Comparison of ENCODE assay signal across 25 cellular contexts in the genomic region with DNA sequence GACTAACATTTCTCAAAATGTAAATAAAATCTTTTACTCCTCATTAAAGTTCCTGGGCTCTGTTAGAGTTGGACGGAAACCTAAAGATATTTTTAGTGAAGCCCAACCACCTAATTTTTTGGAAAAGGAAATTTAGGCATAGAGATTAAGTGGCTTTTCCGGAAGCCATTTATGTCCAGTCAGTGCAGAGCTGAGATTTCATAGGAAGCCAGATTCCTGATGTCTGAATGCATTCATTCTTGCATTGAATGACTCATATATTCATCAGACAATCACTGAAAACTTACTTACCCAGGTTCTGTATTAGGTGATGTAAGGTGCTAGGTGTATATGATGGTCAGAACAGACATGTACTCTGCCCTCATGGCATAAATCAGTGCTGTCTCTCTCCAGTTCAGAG. TPM values are rescaled to one million over a fixed set of nuclear protein-coding genes. Genes with fewer than 3 reads are reported as not detected.
DNase-seq lines count a peak whose midpoint lies in the region; ATAC-seq and TF ChIP-seq lines count a peak whose summit lies in the region.
"Had no signal": no experiment of that assay in that cellular context is flagged by ENCODE, and none has a peak within 500 bp of the region (broad histone marks: within the 10 kb centered on the region; RNA-seq: fewer than 3 reads in every experiment).

No MANE protein-coding gene starts in this region.

- H3K9ac ChIP-seq in PC-3 (ENCODE audit: low read length): no peak overlapping the region
- no peak overlapping the region for H3K9ac ChIP-seq in neural cell (ENCODE audit: low read length)

- H3K27ac ChIP-seq in PC-3 (ENCODE audit: low read length) (peak overlapping the region; percentile 50), epithelial cell of prostate (peak overlapping the region; percentile 73), neural cell (ENCODE audit: low read length) (no peak overlapping the region)
- H3K27ac ChIP-seq: brain microvascular endothelial cell, Peyer's patch, tibial nerve had no signal

- H3K27me3 Mint-ChIP-seq in stimulated activated naive B cell treated with anti-CD40 and anti-IgM and Interleukin-4, amounts not matched to agents 10 μg/mL and 1 μg/mL and 100 μg/mL, for 72 hours: peaks cover 40 to 41% of the 10 kb centered on the region in 2 donors

- no peaks in the 10 kb centered on the region for H3K27me3 ChIP-seq in PC-3 (ENCODE audit: low read length)
- H3K27me3 ChIP-seq in neural cell (ENCODE audit: insufficient read depth, low read depth, low read length): no peaks in the 10 kb centered on the region
- H3K27me3 ChIP-seq: brain microvascular endothelial cell, esophagus muscularis mucosa, Peyer's patch, tibial nerve had no signal

- H3K4me1 ChIP-seq in PC-3 (ENCODE audit: insufficient read depth, low read length): peaks cover 23% of the 10 kb centered on the region

- no peaks in the 10 kb centered on the region for H3K79me2 ChIP-seq in PC-3 (ENCODE audit: low read length)
- H3K79me2 ChIP-seq in neural cell (replicated peaks; ENCODE audit: insufficient read depth, low read length): peaks cover 68% of the 10 kb centered on the region

- no peak for TF ChIP-seq RAD21 in neural cell (conservative IDR thresholded peaks at IDR 0.05)

- H3K27ac Mint-ChIP-seq in stimulated activated naive B cell treated with anti-CD40 and anti-IgM and Interleukin-4, amounts not matched to agents 10 μg/mL and 1 μg/mL and 100 μg/mL, for 72 hours: no peak overlapping the region
- H3K27ac Mint-ChIP-seq: activated naive CD8-positive, alpha-beta T cell; dendritic cell treated with granulocyte-macrophage colony-stimulating factor and Interleukin-4, amounts not matched to agents 40 ng/mL and 50 ng/mL, for 4 days; immature natural killer cell; naive B cell had no signal

- H3K36me3 Mint-ChIP-seq in stimulated activated naive B cell treated with anti-CD40 and anti-IgM and Interleukin-4, amounts not matched to agents 10 μg/mL and 1 μg/mL and 100 μg/mL, for 72 hours: no peaks in the 10 kb centered on the region
- H3K36me3 Mint-ChIP-seq: activated naive CD8-positive, alpha-beta T cell; naive B cell had no signal

- H3K4me3 ChIP-seq in PC-3 (ENCODE audit: low read length) (0 out of 2 replicates have a peak overlapping the region, but pooled peaks have one; percentile 19), neural cell (ENCODE audit: low read length) (peak overlapping the region; percentile 82)
- H3K4me3 ChIP-seq: heart right ventricle, Peyer's patch, tibial nerve had no signal

- H4K20me1 ChIP-seq in PC-3 (ENCODE audit: low read length): no peaks in the 10 kb centered on the region
- no peaks in the 10 kb centered on the region for H4K20me1 ChIP-seq in neural cell (ENCODE audit: insufficient read depth)

- no peaks in the 10 kb centered on the region for H3K36me3 ChIP-seq in PC-3 (ENCODE audit: low read depth, low read length)
- no peaks in the 10 kb centered on the region for H3K36me3 ChIP-seq in neural cell (ENCODE audit: insufficient read depth, low read length)
- H3K36me3 ChIP-seq: brain microvascular endothelial cell, esophagus muscularis mucosa, heart right ventricle, Peyer's patch, tibial nerve had no signal

- H3K9me3 ChIP-seq in PC-3 (ENCODE audit: low read length) (no peaks in the 10 kb centered on the region), neural cell (ENCODE audit: low read length) (no peaks in the 10 kb centered on the region)
- H3K9me3 ChIP-seq: esophagus muscularis mucosa, heart right ventricle, Peyer's patch, tibial nerve had no signal

- TF ChIP-seq EP300 in neural cell (conservative IDR thresholded peaks at IDR 0.05; ENCODE audit: poor library complexity, severe bottlenecking): no peak

- H3K9me2 ChIP-seq in PC-3 (replicated peaks; ENCODE audit: low read length) (no peaks in the 10 kb centered on the region), neural cell (ENCODE audit: insufficient read depth, low read length) (no peaks in the 10 kb centered on the region)

- intact Hi-C loops in PC-3 (cut with micrococcal nuclease): loop anchor here (2.0 kb wide), 1 partner anchor 64 kb away; no protein-coding TSS in a partner anchor

- H3K4me3 Mint-ChIP-seq in stimulated activated naive B cell treated with anti-CD40 and anti-IgM and Interleukin-4, amounts not matched to agents 10 μg/mL and 1 μg/mL and 100 μg/mL, for 72 hours: no peak overlapping the region
- H3K4me3 Mint-ChIP-seq: activated naive CD8-positive, alpha-beta T cell; dendritic cell treated with granulocyte-macrophage colony-stimulating factor and Interleukin-4, amounts not matched to agents 40 ng/mL and 50 ng/mL, for 4 days; immature natural killer cell; naive B cell had no signal

- H3K9me3 Mint-ChIP-seq in stimulated activated naive B cell treated with anti-CD40 and anti-IgM and Interleukin-4, amounts not matched to agents 10 μg/mL and 1 μg/mL and 100 μg/mL, for 72 hours: no peaks in the 10 kb centered on the region
- H3K9me3 Mint-ChIP-seq: dendritic cell treated with granulocyte-macrophage colony-stimulating factor and Interleukin-4, amounts not matched to agents 40 ng/mL and 50 ng/mL, for 4 days had no signal

- ATAC-seq in PC-3 (peak; percentile 62), HG02840 (IDR thresholded peaks at IDR 0.05; ENCODE audit: low FRiP score, unreplicated experiment) (no peak)
- ATAC-seq in stimulated activated naive B cell treated with anti-CD40 and anti-IgM and Interleukin-4, amounts not matched to agents 10 μg/mL and 1 μg/mL and 100 μg/mL, for 72 hours (replicated peaks): no peak
- ATAC-seq: activated CD4-positive, CD25-positive, alpha-beta regulatory T cell treated with anti-CD3 and anti-CD28 coated beads, Interleukin-2, amount 50 U/mL, for 24 hours had no signal

- POLR2A ChIA-PET in PC-3 (lab: Charles Lee; ENCODE audit: unreplicated experiment): interaction anchor here (0.6 kb wide), 2 partner anchors 11 to 128 kb away, joined by 3 to 11 read pairs; no protein-coding TSS in a partner anchor

- CTCF ChIA-PET in PC-3 (lab: Charles Lee): interaction anchor here (0.7 to 0.9 kb wide), 2 partner anchors 90 to 373 kb away, joined by 3 to 4 read pairs; no protein-coding TSS in a partner anchor

- no peak for TF ChIP-seq CTCF in PC-3 (conservative IDR thresholded peaks at IDR 0.05; ENCODE audit: low read depth, low read length)
- TF ChIP-seq CTCF in neural cell (IDR thresholded peaks at IDR 0.05; ENCODE audit: poor library complexity, severe bottlenecking): no peak

- peak overlapping the region; percentile 60 for H2AFZ ChIP-seq in PC-3 (ENCODE audit: low read length)
- H2AFZ ChIP-seq in neural cell (ENCODE audit: low read depth, low read length): no peak overlapping the region

- DNase-seq in EL (peak; percentile 8), PC-3 (peak; percentile 73), epithelial cell of prostate (ENCODE audit: low read depth, low spot score) (peak; percentile 43), dedifferentiated amniotic fluid mesenchymal stem cell (ENCODE audit: extremely low spot score) (no peak), T-helper 9 cell (no peak)
- DNase-seq in stimulated activated naive B cell treated with anti-CD40 and anti-IgM and Interleukin-4, amounts not matched to agents 10 μg/mL and 1 μg/mL and 100 μg/mL, for 72 hours: no peak
- DNase-seq: activated CD8-positive, alpha-beta memory T cell treated with anti-CD3 and anti-CD28 coated beads for 24 hours; brain microvascular endothelial cell; GOT3; heart right ventricle; immature natural killer cell; MM.1S; naive B cell; NCI-H774; Peyer's patch; stimulated activated CD4-positive, alpha-beta T cell treated with anti-CD3 and anti-CD28 coated beads, Interleukin-1b, Interleukin-23, amount 100 ng/mL, for 48 hours; stimulated activated naive CD4-positive, alpha-beta T cell treated with Interleukin-2 at 50 U/mL for 16 hours; T1000 had no signal

- H3K4me2 ChIP-seq in PC-3 (ENCODE audit: low read length) (peak overlapping the region; percentile 65), neural cell (ENCODE audit: low read length) (peak overlapping the region; percentile 57)

- BruUV-seq in PC-3 (replicated peaks; lab: Mats Ljungman, UMichigan): no TSS peak

- peaks cover 10 to 14% of the 10 kb centered on the region in 2 donors for H3K4me1 Mint-ChIP-seq in stimulated activated naive B cell treated with anti-CD40 and anti-IgM and Interleukin-4, amounts not matched to agents 10 μg/mL and 1 μg/mL and 100 μg/mL, for 72 hours

- H3F3A ChIP-seq in PC-3 (ENCODE audit: low read length, unreplicated experiment) (no peaks in the 10 kb centered on the region), neural cell (ENCODE audit: insufficient read depth, low read length, poor library complexity, severe bottlenecking) (no peaks in the 10 kb centered on the region)

TF ChIP-seq in neural cell, 6 proteins besides CTCF, POLR2A, EP300 and RAD21 (continues in another document):
- no peak for TF ChIP-seq MXI1 (conservative IDR thresholded peaks at IDR 0.05; ENCODE audit: poor library complexity, severe bottlenecking)
- TF ChIP-seq, protein P1, sequence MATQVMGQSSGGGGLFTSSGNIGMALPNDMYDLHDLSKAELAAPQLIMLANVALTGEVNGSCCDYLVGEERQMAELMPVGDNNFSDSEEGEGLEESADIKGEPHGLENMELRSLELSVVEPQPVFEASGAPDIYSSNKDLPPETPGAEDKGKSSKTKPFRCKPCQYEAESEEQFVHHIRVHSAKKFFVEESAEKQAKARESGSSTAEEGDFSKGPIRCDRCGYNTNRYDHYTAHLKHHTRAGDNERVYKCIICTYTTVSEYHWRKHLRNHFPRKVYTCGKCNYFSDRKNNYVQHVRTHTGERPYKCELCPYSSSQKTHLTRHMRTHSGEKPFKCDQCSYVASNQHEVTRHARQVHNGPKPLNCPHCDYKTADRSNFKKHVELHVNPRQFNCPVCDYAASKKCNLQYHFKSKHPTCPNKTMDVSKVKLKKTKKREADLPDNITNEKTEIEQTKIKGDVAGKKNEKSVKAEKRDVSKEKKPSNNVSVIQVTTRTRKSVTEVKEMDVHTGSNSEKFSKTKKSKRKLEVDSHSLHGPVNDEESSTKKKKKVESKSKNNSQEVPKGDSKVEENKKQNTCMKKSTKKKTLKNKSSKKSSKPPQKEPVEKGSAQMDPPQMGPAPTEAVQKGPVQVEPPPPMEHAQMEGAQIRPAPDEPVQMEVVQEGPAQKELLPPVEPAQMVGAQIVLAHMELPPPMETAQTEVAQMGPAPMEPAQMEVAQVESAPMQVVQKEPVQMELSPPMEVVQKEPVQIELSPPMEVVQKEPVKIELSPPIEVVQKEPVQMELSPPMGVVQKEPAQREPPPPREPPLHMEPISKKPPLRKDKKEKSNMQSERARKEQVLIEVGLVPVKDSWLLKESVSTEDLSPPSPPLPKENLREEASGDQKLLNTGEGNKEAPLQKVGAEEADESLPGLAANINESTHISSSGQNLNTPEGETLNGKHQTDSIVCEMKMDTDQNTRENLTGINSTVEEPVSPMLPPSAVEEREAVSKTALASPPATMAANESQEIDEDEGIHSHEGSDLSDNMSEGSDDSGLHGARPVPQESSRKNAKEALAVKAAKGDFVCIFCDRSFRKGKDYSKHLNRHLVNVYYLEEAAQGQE (IDR thresholded peaks at IDR 0.05; ENCODE audit: borderline replicate concordance): no peak
- no peak for TF ChIP-seq SMC3 (conservative IDR thresholded peaks at IDR 0.05; ENCODE audit: poor library complexity)
- TF ChIP-seq POLR2AphosphoS5 (IDR thresholded peaks at IDR 0.05): no peak
- no peak for TF ChIP-seq EZH2 (IDR thresholded peaks at IDR 0.05; ENCODE audit: borderline replicate concordance, insufficient read depth, low read length, poor library complexity, severe bottlenecking)

RNA-seq across cellular contexts. Expression of a gene that starts 4.0 kb away (rescaled TPM):
- total RNA-seq in PC-3 (2014; rRNA removed): 3.7 and 3.8 TPM in 2 replicates
- 22.7 and 25.3 TPM in 2 replicates for polyA plus RNA-seq in neural cell
- polyA minus RNA-seq in neural cell: 49.9 and 58.6 TPM in 2 replicates

Comparison
In these comparisons a context has a peak if more than half of its experiments do, and no peak if none do; other contexts are left out.
1. DNase-seq: peak in EL (single experiment), PC-3 (single experiment) and epithelial cell of prostate (single experiment); none in dedifferentiated amniotic fluid mesenchymal stem cell (single experiment), T-helper 9 cell (single experiment) and stimulated activated naive B cell treated with anti-CD40 and anti-IgM and Interleukin-4, amounts not matched to agents 10 μg/mL and 1 μg/mL and 100 μg/mL, for 72 hours (single experiment).